ENCODE assay signal across 18 cellular contexts in the genomic region with DNA sequence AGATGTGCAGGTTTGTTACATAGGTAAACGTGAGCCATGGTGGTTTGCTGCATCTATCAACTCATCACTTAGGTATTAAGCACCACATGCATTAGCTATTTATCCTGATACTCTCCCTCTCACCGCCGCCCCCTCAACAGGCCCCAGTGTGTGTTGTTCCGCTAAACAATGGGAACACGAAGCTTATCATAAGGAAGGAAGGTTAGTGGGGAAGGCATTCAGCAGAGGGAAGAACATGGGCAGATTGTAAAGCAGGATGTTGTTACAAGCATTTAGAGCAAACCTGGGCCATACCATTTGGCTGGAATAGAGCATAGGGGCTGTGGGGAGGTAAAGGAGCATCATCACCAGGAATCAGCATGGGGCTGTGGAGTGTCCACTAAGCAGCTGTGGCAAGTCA.
A peak's percentile ranks its signal among the peaks of the same experiment; 100 is the strongest.
DNase-seq lines count a peak whose midpoint lies in the region; ATAC-seq and TF ChIP-seq lines count a peak whose summit lies in the region.
"Had no signal": no experiment of that assay in that cellular context is flagged by ENCODE, and none has a peak within 500 bp of the region (broad histone marks: within the 10 kb centered on the region; RNA-seq: fewer than 3 reads in every experiment).

No MANE protein-coding gene starts in this region.

- no peak overlapping the region for H2AK5ac ChIP-seq in H9 (ENCODE audit: insufficient read length, low read length)

- H2BK15ac ChIP-seq in H9 (ENCODE audit: low read depth, low read length): no peak overlapping the region

- no CpG with 5 or more reads among the region's 5 CpGs for WGBS in H9 (ENCODE audit: extremely low coverage, insufficient read length, low lambda C conversion rate)

- peaks cover 20 to 24% of the 10 kb centered on the region in 2 experiments for H3K4me1 Mint-ChIP-seq in H9

- H3K4me1 ChIP-seq in H9 (ENCODE audit: insufficient read depth, low read length): no peaks in the 10 kb centered on the region
- H3K4me1 ChIP-seq in rectal smooth muscle tissue (ENCODE audit: control insufficient read depth, insufficient read depth, low read length): peaks cover 32% of the 10 kb centered on the region

- no peak overlapping the region for H2BK5ac ChIP-seq in H9 (ENCODE audit: insufficient read length, low read length)

- H3K27ac Mint-ChIP-seq in H9: peak overlapping the region in 2 of 3 experiments; percentile 12 to 25; a peak in 2 of 7 replicates
- H3K27ac Mint-ChIP-seq: B cell; CD8-positive, alpha-beta memory T cell; HFFc6 had no signal

- no peak overlapping the region for H4K91ac ChIP-seq in H9 (ENCODE audit: insufficient read length, low read depth, low read length)

- no peaks in the 10 kb centered on the region for H3K36me3 Mint-ChIP-seq in H9 (ENCODE audit: insufficient read depth in 1 of 3, low read depth in 3 of 3)
- H3K36me3 Mint-ChIP-seq: CD8-positive, alpha-beta memory T cell had no signal

- no peak overlapping the region for H3K4me2 ChIP-seq in H9 (ENCODE audit: insufficient read depth, insufficient read length, low read length)

- no peaks in the 10 kb centered on the region for H3K36me3 ChIP-seq in rectal smooth muscle tissue (ENCODE audit: control insufficient read depth, insufficient read depth, low read length)
- H3K36me3 ChIP-seq: MG63 had no signal

- H2BK12ac ChIP-seq in H9 (ENCODE audit: insufficient read length, low read depth, low read length): no peak overlapping the region

- H3K9ac ChIP-seq in H9 (ENCODE audit: extremely low read depth, insufficient read length, low read length): no peak overlapping the region
- H3K9ac ChIP-seq in rectal smooth muscle tissue (ENCODE audit: low read length): no peak overlapping the region

- no peaks in the 10 kb centered on the region for H4K20me1 ChIP-seq in H9 (ENCODE audit: control insufficient read depth, insufficient read depth, insufficient read length)

- H4K5ac ChIP-seq in H9 (ENCODE audit: insufficient read length, low read depth, low read length): no peak overlapping the region

- H3K9me3 Mint-ChIP-seq in H9: no peaks in the 10 kb centered on the region; a peak in 1 of 5 replicates
- H3K9me3 Mint-ChIP-seq: HFFc6 had no signal

- no peaks in the 10 kb centered on the region for H3K79me1 ChIP-seq in H9 (ENCODE audit: insufficient read depth, low read depth, low read length, poor library complexity, severe bottlenecking)

- no peak overlapping the region for H3K4ac ChIP-seq in H9 (ENCODE audit: low read depth, low read length)

- H3T11ph ChIP-seq in H9 (ENCODE audit: low read length): no peak overlapping the region

- TF ChIP-seq CTCF in H9 (conservative IDR thresholded peaks at IDR 0.05): no peak

- no peaks in the 10 kb centered on the region for H3K79me2 ChIP-seq in H9 (ENCODE audit: insufficient read depth, low read length)

- H3K4me3 ChIP-seq in rectal smooth muscle tissue (ENCODE audit: low read length): no peak overlapping the region
- H3K4me3 ChIP-seq: MG63, SK-N-MC had no signal

- H3K18ac ChIP-seq in H9 (ENCODE audit: insufficient read length, low read depth, low read length): no peak overlapping the region

- ATAC-seq in left lobe of liver (peak; percentile 42), HG02759 (IDR thresholded peaks at IDR 0.05; ENCODE audit: unreplicated experiment) (no peak), GM19463 (IDR thresholded peaks at IDR 0.05; ENCODE audit: unreplicated experiment) (no peak)

- no peak overlapping the region for H2BK20ac ChIP-seq in H9 (ENCODE audit: low read depth, low read length, poor library complexity, severe bottlenecking)

- H3K14ac ChIP-seq in H9 (ENCODE audit: insufficient read depth, low read length): no peak overlapping the region

- H3K27me3 ChIP-seq in H9 (ENCODE audit: insufficient read depth, low read length) (no peaks in the 10 kb centered on the region), rectal smooth muscle tissue (ENCODE audit: control insufficient read depth, insufficient read depth, low read length) (no peaks in the 10 kb centered on the region)

- H3K27me3 Mint-ChIP-seq in H9 (ENCODE audit: low read depth): no peaks in the 10 kb centered on the region

- H3K23ac ChIP-seq in H9 (ENCODE audit: insufficient read length, low read depth, low read length): no peak overlapping the region

- H3K4me3 Mint-ChIP-seq in H9: no peak overlapping the region; a peak in 1 of 5 replicates
- H3K4me3 Mint-ChIP-seq: B cell; CD8-positive, alpha-beta memory T cell; HFFc6 had no signal

- H3K9me3 ChIP-seq in H9 (ENCODE audit: control insufficient read depth, low read depth, low read length): no peaks in the 10 kb centered on the region
- H3K9me3 ChIP-seq: MG63 had no signal

- H3K56ac ChIP-seq in H9 (ENCODE audit: insufficient read length, low read depth, low read length): no peak overlapping the region

- H3K23me2 ChIP-seq in H9 (ENCODE audit: insufficient read length, low read depth, low read length, poor library complexity, severe bottlenecking): no peaks in the 10 kb centered on the region

- no peak overlapping the region for H2AFZ ChIP-seq in H9 (ENCODE audit: low read length)

- H3K27ac ChIP-seq in H9 (ENCODE audit: insufficient read length, low read depth, low read length) (no peak overlapping the region), rectal smooth muscle tissue (ENCODE audit: low read depth, low read length) (peak overlapping the region; percentile 54)
- H3K27ac ChIP-seq: C4-2B, SK-N-MC had no signal

- no peak overlapping the region for H4K8ac ChIP-seq in H9 (replicated peaks; ENCODE audit: insufficient read length, low read depth, low read length)

- H2BK120ac ChIP-seq in H9 (ENCODE audit: low read depth, low read length, poor library complexity, severe bottlenecking): no peak overlapping the region

- DNase-seq in H9: no peak
- peak; percentile 19 for DNase-seq in dermis blood vessel endothelial cell
- DNase-seq in left lobe of liver (ENCODE audit: low spot score): no peak
- DNase-seq in ecto neural progenitor cell (ENCODE audit: low spot score): no peak
- DNase-seq: Calu3; CD8-positive, alpha-beta memory T cell; HFFc6; KBM-7; MG63; NCI-H2081; NCI-H748 treated with DMSO at 0.1 percent for 48 hours; SIG-M5 had no signal
